ENCODE assay signal across 1 cellular context in the genomic region with DNA sequence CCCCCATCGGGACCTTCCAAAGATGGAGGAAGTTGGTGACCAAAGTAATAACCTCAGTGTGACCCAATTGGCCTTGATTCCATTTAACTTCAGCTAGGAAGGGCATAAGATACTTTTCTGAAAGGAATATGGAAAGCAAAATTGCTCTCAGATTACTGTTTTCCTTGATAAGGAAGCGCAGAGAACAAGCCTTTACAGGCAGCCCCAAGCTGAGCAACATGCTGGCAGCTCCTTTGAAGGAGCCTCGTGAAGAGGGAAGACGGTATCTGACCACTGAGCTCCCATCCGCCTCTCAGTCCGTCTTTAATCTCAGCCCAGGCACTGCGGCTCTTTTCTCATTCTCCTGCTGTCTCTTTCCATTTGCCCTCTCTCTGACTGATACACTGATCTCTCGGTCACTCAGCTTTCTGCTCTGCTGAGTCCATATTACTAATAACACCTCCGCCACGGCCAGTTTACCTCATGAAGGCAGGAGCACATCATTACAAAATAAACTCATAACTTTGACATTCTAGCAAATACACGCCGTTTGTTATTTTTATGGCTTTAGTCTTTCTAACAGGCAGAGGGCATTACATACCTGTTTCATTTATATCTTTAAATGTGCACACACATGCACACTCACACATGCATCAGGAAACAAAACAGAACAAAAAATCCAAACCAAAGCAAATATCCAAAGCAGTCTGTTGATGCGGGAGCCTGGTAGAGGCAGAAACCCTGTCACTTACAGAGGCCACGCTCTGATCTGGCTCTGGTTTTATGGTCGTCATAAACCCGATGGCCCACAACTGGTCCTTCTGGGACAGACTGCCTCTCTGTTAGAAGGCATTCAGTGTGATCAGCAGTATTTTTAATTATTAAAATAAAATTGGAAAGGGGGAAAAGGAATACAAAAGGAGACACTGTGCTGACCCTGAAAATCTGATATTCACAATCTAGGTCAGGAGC.
TF ChIP-seq lines count a peak whose summit lies in the region.

No MANE protein-coding gene starts in this region.

TF ChIP-seq in GM23338, 12 proteins besides CTCF, POLR2A, EP300 and RAD21 (continued from another document):
- TF ChIP-seq POLR2AphosphoS5 (IDR thresholded peaks at IDR 0.05; ENCODE audit: low read depth) (no peak), EZH2 (IDR thresholded peaks at IDR 0.05; ENCODE audit: low read depth, unreplicated experiment) (no peak), EZH2phosphoT487 (IDR thresholded peaks at IDR 0.05; ENCODE audit: unreplicated experiment) (no peak), CREB1 (CRISPR knock-in tag; IDR thresholded peaks at IDR 0.05; ENCODE audit: low read depth) (no peak), NANOG (IDR thresholded peaks at IDR 0.05; ENCODE audit: borderline replicate concordance) (no peak), JUNB (IDR thresholded peaks at IDR 0.05; ENCODE audit: unreplicated experiment) (no peak), STAT1 (IDR thresholded peaks at IDR 0.05; ENCODE audit: unreplicated experiment) (no peak)
TF ChIP-seq in GM23338: peak in this region for 0.
